In the genomic region with DNA sequence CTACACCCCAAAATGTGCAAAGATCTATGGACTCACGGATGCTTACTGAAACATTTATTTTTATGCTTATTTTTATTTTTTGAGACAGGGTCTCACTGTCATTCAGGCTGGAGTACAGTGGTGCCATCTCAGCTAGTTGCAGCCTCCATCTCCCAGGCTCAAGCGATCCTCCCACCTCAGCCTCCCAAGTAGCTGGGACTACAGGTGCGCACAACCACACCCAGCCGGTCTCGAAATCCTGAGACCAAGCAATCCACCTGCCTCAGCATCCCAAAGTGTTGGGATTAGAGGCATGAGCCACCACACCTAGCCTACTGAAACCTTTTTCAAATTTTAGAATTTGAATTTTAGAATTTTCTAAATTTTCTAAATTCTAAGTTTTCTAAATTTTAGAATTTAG, we compare ENCODE assay signal across 31 cellular contexts. TPM values are rescaled to one million over a fixed set of nuclear protein-coding genes. Genes with fewer than 3 reads are reported as not detected.
DNase-seq lines count a peak whose midpoint lies in the region; ATAC-seq and TF ChIP-seq lines count a peak whose summit lies in the region.
"Had no signal": no experiment of that assay in that cellular context is flagged by ENCODE, and none has a peak within 500 bp of the region (broad histone marks: within the 10 kb centered on the region; RNA-seq: fewer than 3 reads in every experiment).

No MANE protein-coding gene starts in this region.

- peak overlapping the region; percentile 38; the same call in 1 of the 3 replicates for H2BK15ac ChIP-seq in IMR-90 (ENCODE audit: low read depth, low read length)

- no peak for DNase-seq in MCF 10A (ENCODE audit: unreplicated experiment)
- DNase-seq in mammary epithelial cell: no peak
- no peak for DNase-seq in IMR-90
- no peak for DNase-seq in NCI-H1694 treated with DMSO at 0.1 percent for 48 hours (lab: John Stamatoyannopoulos, UW)
- DNase-seq: 8988T; ACHN; AML-193; BE2C; C1 segment of cervical spinal cord; Caco-2; Calu3; CD4-positive, alpha-beta memory T cell; CD4-positive, alpha-beta T cell; CD4-positive, CD25-positive, alpha-beta regulatory T cell; CD8-positive, alpha-beta memory T cell; CD8-positive, alpha-beta T cell; COR-L47; DMS 273 treated with DMSO at 0.1 percent for 48 hours; DMS153; DMS79; DMS79 treated with DMSO at 0.1 percent for 48 hours; DND-41; EL had no signal

- ATAC-seq in IMR-90 (ENCODE audit: low read depth): no peak
- ATAC-seq: A549; CD8-positive, alpha-beta T cell had no signal

- H4K8ac ChIP-seq in IMR-90 (ENCODE audit: low read depth in 2 of 2, low read length in 2 of 2): no peak overlapping the region

- H2BK120ac ChIP-seq in IMR-90 (ENCODE audit: low read depth, low read length): no peak overlapping the region

- H4K91ac ChIP-seq in IMR-90 (ENCODE audit: insufficient read depth, low read depth, low read length): no peak overlapping the region

- no peaks in the 10 kb centered on the region for H4K20me1 ChIP-seq in mammary epithelial cell (ENCODE audit: insufficient read depth, low read length)
- no peaks in the 10 kb centered on the region; the same call in 1 of the 2 replicates for H4K20me1 ChIP-seq in IMR-90 (ENCODE audit: insufficient read depth, low read length)
- H4K20me1 ChIP-seq: BLaER1; BLaER1 treated with 17β-estradiol and CSF1 and Interleukin-3, amounts not matched to agents 10 nM and 100 nM had no signal

- no peaks in the 10 kb centered on the region for H3K9me3 ChIP-seq in mammary epithelial cell (replicated peaks; ENCODE audit: insufficient read depth, low read length)
- H3K9me3 ChIP-seq in IMR-90 (ENCODE audit: control insufficient read depth, insufficient read depth, low read length): no peaks in the 10 kb centered on the region
- H3K9me3 ChIP-seq: A549; BE2C; BLaER1; BLaER1 treated with 17β-estradiol and CSF1 and Interleukin-3, amounts not matched to agents 10 nM and 100 nM; Caco-2 had no signal

- H3K4ac ChIP-seq in IMR-90 (ENCODE audit: low read depth, low read length): no peak overlapping the region

- H2BK20ac ChIP-seq in IMR-90 (ENCODE audit: low read depth, low read length): peak overlapping the region; percentile 23; the same call in 1 of the 2 replicates

- no peak overlapping the region for H3K9ac ChIP-seq in mammary epithelial cell (ENCODE audit: insufficient read depth, low read length)
- H3K9ac ChIP-seq in IMR-90 (ENCODE audit: low read depth, low read length): no peak overlapping the region
- H3K9ac ChIP-seq: BLaER1; BLaER1 treated with 17β-estradiol and CSF1 and Interleukin-3, amounts not matched to agents 10 nM and 100 nM had no signal

- CTCF ChIA-PET in MCF 10A (lab: Yijun Ruan, JAX): no interaction called here
- CTCF ChIA-PET in mammary epithelial cell (lab: Charles Lee; ENCODE audit: low non-redundant PET): no interaction called here
- CTCF ChIA-PET in IMR-90 (lab: Yijun Ruan, JAX): no interaction called here

- no peak overlapping the region for H2AK9ac ChIP-seq in IMR-90 (replicated peaks; ENCODE audit: low read depth, low read length, poor library complexity)

- in situ Hi-C loops in mammary epithelial cell (cut with MboI; ENCODE audit: low sequenced_read_pairs in 2 of 2): no loop called here
- in situ Hi-C loops in IMR-90 (cut with MboI; ENCODE audit: low sequenced_read_pairs): no loop called here

- H3K56ac ChIP-seq in IMR-90 (ENCODE audit: extremely low read depth, insufficient read depth, low read length): no peak overlapping the region

- peaks cover 24% of the 10 kb centered on the region for H3K4me1 Mint-ChIP-seq in MCF 10A (ENCODE audit: insufficient read depth, unreplicated experiment)
- H3K4me1 Mint-ChIP-seq: B cell; CD8-positive, alpha-beta memory T cell had no signal

- H2AFZ ChIP-seq in mammary epithelial cell (ENCODE audit: low read depth, low read length) (no peak overlapping the region), IMR-90 (replicated peaks; ENCODE audit: low read length, poor library complexity) (no peak overlapping the region)

- no peak overlapping the region for H4K5ac ChIP-seq in IMR-90 (ENCODE audit: low read depth, low read length)

- intact Hi-C loops in MCF 10A (cut with micrococcal nuclease): no loop called here
- intact Hi-C loops in mammary epithelial cell (cut with micrococcal nuclease): no loop called here
- intact Hi-C loops in IMR-90 (cut with micrococcal nuclease): no loop called here

- no peak overlapping the region for H3K23ac ChIP-seq in IMR-90 (ENCODE audit: low read depth, low read length)

- H3K27ac ChIP-seq in mammary epithelial cell (ENCODE audit: insufficient read depth, low read depth, low read length) (no peak overlapping the region), IMR-90 (ENCODE audit: insufficient read depth, low read length) (no peak overlapping the region)
- H3K27ac ChIP-seq: 22Rv1; A549; BLaER1; BLaER1 treated with 17β-estradiol and CSF1 and Interleukin-3, amounts not matched to agents 10 nM and 100 nM; C4-2B had no signal

- no peaks in the 10 kb centered on the region for H3K27me3 ChIP-seq in mammary epithelial cell (ENCODE audit: insufficient read depth, low read length)
- no peaks in the 10 kb centered on the region for H3K27me3 ChIP-seq in IMR-90 (ENCODE audit: control insufficient read depth, insufficient read depth, low read length)
- H3K27me3 ChIP-seq: BE2C; BLaER1; BLaER1 treated with 17β-estradiol and CSF1 and Interleukin-3, amounts not matched to agents 10 nM and 100 nM had no signal

- no peak overlapping the region for H3K4me3 Mint-ChIP-seq in MCF 10A (ENCODE audit: unreplicated experiment)
- H3K4me3 Mint-ChIP-seq: B cell; CD14-positive monocyte; CD4-positive, alpha-beta memory T cell; CD4-positive, alpha-beta T cell; CD4-positive, CD25-positive, alpha-beta regulatory T cell; CD8-positive, alpha-beta memory T cell; CD8-positive, alpha-beta T cell had no signal

- POLR2A ChIA-PET in MCF 10A (lab: Yijun Ruan, JAX): no interaction called here
- POLR2A ChIA-PET in IMR-90 (lab: Charles Lee; ENCODE audit: unreplicated experiment): no interaction called here

- H3K36me3 ChIP-seq in mammary epithelial cell (ENCODE audit: insufficient read depth, low read length): no peaks in the 10 kb centered on the region
- H3K36me3 ChIP-seq in IMR-90 (ENCODE audit: control insufficient read depth, insufficient read depth, low read length): peaks cover 14% of the 10 kb centered on the region

- H3K36me3 Mint-ChIP-seq in MCF 10A (ENCODE audit: insufficient read depth, unreplicated experiment): peaks cover 8% of the 10 kb centered on the region
- H3K36me3 Mint-ChIP-seq: CD14-positive monocyte; CD4-positive, alpha-beta memory T cell; CD4-positive, CD25-positive, alpha-beta regulatory T cell; CD8-positive, alpha-beta memory T cell; CD8-positive, alpha-beta T cell had no signal

- H2AK5ac ChIP-seq in IMR-90 (ENCODE audit: low read depth, low read length): peak overlapping the region; percentile 52; the same call in 1 of the 2 replicates

- H3K4me1 ChIP-seq in mammary epithelial cell (ENCODE audit: insufficient read depth, low read length): peaks cover 22% of the 10 kb centered on the region
- H3K4me1 ChIP-seq in IMR-90 (ENCODE audit: control insufficient read depth, insufficient read depth, low read length): peaks cover 26% of the 10 kb centered on the region
- H3K4me1 ChIP-seq: BE2C, Caco-2 had no signal

- no peak for TF ChIP-seq POLR2A in IMR-90 (IDR thresholded peaks at IDR 0.05; ENCODE audit: low read depth, low read length)

- H2BK5ac ChIP-seq in IMR-90 (ENCODE audit: low read depth, low read length, poor library complexity, severe bottlenecking): no peak overlapping the region

- no peaks in the 10 kb centered on the region for H3K79me2 ChIP-seq in mammary epithelial cell (ENCODE audit: insufficient read depth, low read length)

- H3K79me1 ChIP-seq in IMR-90 (ENCODE audit: low read depth in 1 of 2, low read length in 2 of 2): peaks cover 0 to 26% of the 10 kb centered on the region in 2 experiments; a peak in 3 of 4 replicates

- TF ChIP-seq RAD21 in IMR-90 (IDR thresholded peaks at IDR 0.05; ENCODE audit: low read length): no peak

- H3K4me2 ChIP-seq in mammary epithelial cell (ENCODE audit: insufficient read depth, low read depth, low read length) (no peak overlapping the region), IMR-90 (ENCODE audit: low read depth, low read length) (no peak overlapping the region)
- H3K4me2 ChIP-seq: A549; BLaER1; BLaER1 treated with 17β-estradiol and CSF1 and Interleukin-3, amounts not matched to agents 10 nM and 100 nM had no signal

- peak overlapping the region; percentile 71 for H3K27ac Mint-ChIP-seq in MCF 10A (ENCODE audit: low read depth, unreplicated experiment)
- H3K27ac Mint-ChIP-seq: B cell; CD14-positive monocyte; CD4-positive, alpha-beta T cell; CD8-positive, alpha-beta memory T cell; CD8-positive, alpha-beta T cell had no signal

- 97% methylated on average over 5 of the region's 5 CpGs for WGBS in mammary epithelial cell (ENCODE audit: low coverage, missing lambda C conversion rate)
- no CpG with 5 or more reads among the region's 5 CpGs for WGBS in IMR-90 (ENCODE audit: extremely low coverage in 2 of 2, insufficient read length in 1 of 2), 2 experiments

- H3K14ac ChIP-seq in IMR-90 (replicated peaks; ENCODE audit: low read depth, low read length): no peak overlapping the region

- BruUV-seq in MCF 10A (replicated peaks; lab: Mats Ljungman, UMichigan) (no TSS peak), mammary epithelial cell (replicated peaks; lab: Mats Ljungman, UMichigan) (no TSS peak), IMR-90 (replicated peaks; lab: Mats Ljungman, UMichigan) (no TSS peak)

- H3K9me1 ChIP-seq in IMR-90 (ENCODE audit: insufficient read depth, low read length): 0 out of 2 replicates have a peak, but pooled peaks cover 7% of the 10 kb centered on the region

- H3K18ac ChIP-seq in IMR-90 (ENCODE audit: low read depth, low read length): no peak overlapping the region

- H3K9me3 Mint-ChIP-seq in MCF 10A (ENCODE audit: unreplicated experiment): no peaks in the 10 kb centered on the region
- H3K9me3 Mint-ChIP-seq: CD4-positive, alpha-beta memory T cell; CD4-positive, alpha-beta T cell; CD4-positive, CD25-positive, alpha-beta regulatory T cell; CD8-positive, alpha-beta memory T cell; CD8-positive, alpha-beta T cell had no signal

- TF ChIP-seq CTCF in MCF 10A (IDR thresholded peaks at IDR 0.05; ENCODE audit: unreplicated experiment) (no peak), mammary epithelial cell (conservative IDR thresholded peaks at IDR 0.05 in 1 of 2, IDR thresholded peaks at IDR 0.05 in 1 of 2; ENCODE audit: extremely low read depth in 1 of 2, insufficient read depth in 1 of 2, low read depth in 1 of 2, low read length in 2 of 2) (no peak), IMR-90 (conservative IDR thresholded peaks at IDR 0.05; ENCODE audit: low read depth, low read length) (no peak)

- no peaks in the 10 kb centered on the region for H3K27me3 Mint-ChIP-seq in MCF 10A (ENCODE audit: insufficient read depth, unreplicated experiment)
- H3K27me3 Mint-ChIP-seq: CD4-positive, alpha-beta T cell; CD4-positive, CD25-positive, alpha-beta regulatory T cell had no signal

- no peak overlapping the region for H3K4me3 ChIP-seq in mammary epithelial cell (replicated peaks in 1 of 3; ENCODE audit: insufficient read depth in 1 of 3, low read depth in 2 of 3, low read length in 3 of 3)
- no peak overlapping the region for H3K4me3 ChIP-seq in IMR-90 (ENCODE audit: insufficient read depth, low read depth, low read length)
- H3K4me3 ChIP-seq: A549; BLaER1; BLaER1 treated with 17β-estradiol and CSF1 and Interleukin-3, amounts not matched to agents 10 nM and 100 nM had no signal

- dilution Hi-C loops in mammary epithelial cell (cut with HindIII; ENCODE audit: low sequenced_read_pairs) (no loop called here), IMR-90 (cut with HindIII; ENCODE audit: low sequenced_read_pairs, unreplicated experiment) (no loop called here)

RNA-seq across cellular contexts. Expression of a gene that starts 50.8 kb away (rescaled TPM):
- not detected in 2 replicates for total RNA-seq in MCF 10A (2022)
- total RNA-seq in mammary epithelial cell: under 1 TPM in 1 of 2 donors, not detected in 1; under 0.01 TPM
- not detected for polyA plus RNA-seq in mammary epithelial cell
- not detected for polyA minus RNA-seq in mammary epithelial cell
- total RNA-seq in IMR-90 (2012; rRNA removed): under 0.01 TPM in 2 replicates
- polyA plus RNA-seq in IMR-90 (2012; rRNA removed): 0.03 and 0.07 TPM in 2 replicates
- polyA plus RNA-seq in IMR-90 (2012; cell fraction: cytosol; rRNA removed): not detected in 2 replicates
- 0.02 and 0.14 TPM in 2 replicates for polyA plus RNA-seq in IMR-90 (2012; cell fraction: nucleus; rRNA removed; ENCODE audit: low replicate concordance)
- total RNA-seq: Daoy had no signal
